In the genomic region with DNA sequence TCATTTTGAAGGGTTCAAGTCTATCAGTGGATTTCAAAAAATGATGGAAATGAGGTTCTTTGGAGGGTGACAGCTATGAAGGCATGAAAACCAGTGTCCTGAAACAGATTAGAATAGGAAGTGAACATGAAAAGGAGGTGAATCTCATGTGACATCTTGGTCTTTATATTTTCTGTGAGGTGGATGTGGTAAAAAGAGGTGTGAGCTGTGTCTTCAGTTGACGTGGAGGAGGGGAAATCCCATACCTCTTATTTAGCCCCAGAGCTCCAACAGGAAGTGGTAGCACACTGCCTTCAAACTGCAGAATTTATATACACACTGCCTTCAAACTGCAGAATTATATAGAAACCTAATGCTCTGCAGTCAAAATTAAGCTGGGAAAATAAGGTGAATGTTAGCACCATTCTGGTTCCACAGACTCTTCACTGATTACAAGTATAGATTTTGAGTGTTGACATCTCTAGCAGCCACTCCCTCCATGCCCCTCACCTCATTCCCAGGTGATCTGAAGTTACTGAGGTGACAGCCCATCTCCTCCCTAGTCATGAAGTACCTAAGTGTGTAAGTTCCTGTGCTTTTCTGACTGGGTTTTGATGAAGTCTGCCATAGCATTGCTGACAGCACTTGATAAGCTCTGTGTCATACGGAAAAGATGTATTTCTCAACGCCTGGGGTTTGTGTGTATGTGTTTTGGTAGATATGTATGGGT, we compare ENCODE assay signal across 8 cellular contexts. TPM values are rescaled to one million over a fixed set of nuclear protein-coding genes. Genes with fewer than 3 reads are reported as not detected.
DNase-seq lines count a peak whose midpoint lies in the region; ATAC-seq and TF ChIP-seq lines count a peak whose summit lies in the region.

No MANE protein-coding gene starts in this region.

- H3K27ac ChIP-seq in liver (ENCODE audit: low read depth in 1 of 2, low read length in 2 of 2) (peak overlapping the region; percentile 42 to 48), right lobe of liver (no peak overlapping the region), MM.1S (ENCODE audit: low read length) (peak overlapping the region; percentile 85)

- peak overlapping the region; percentile 87 for H3K4me2 ChIP-seq in MM.1S (ENCODE audit: low read depth, low read length)

- H3K4me3 ChIP-seq in liver (ENCODE audit: low read depth in 1 of 3, low read length in 3 of 3) (no peak overlapping the region), right lobe of liver (no peak overlapping the region), MM.1S (ENCODE audit: low read length) (peak overlapping the region; percentile 94)

- TF ChIP-seq CTCF in liver (IDR thresholded peaks at IDR 0.05; ENCODE audit: low read depth, low read length, missing input control) (no peak), right lobe of liver (IDR thresholded peaks at IDR 0.05) (no peak), MM.1S (IDR thresholded peaks at IDR 0.05; ENCODE audit: low read length) (no peak)

- DNase-seq in right lobe of liver, result no peak
- DNase-seq in MM.1S, result peak; percentile 86
- DNase-seq in activated naive CD4-positive, alpha-beta T cell treated with anti-CD3 and anti-CD28 coated beads, Interleukin-2, amount 50 U/mL, for 72 hours (ENCODE audit: low spot score in 2 of 2), result peak in 1 of 2 donors; percentile 45
- DNase-seq in stimulated activated CD8-positive, alpha-beta memory T cell treated with anti-CD3 and anti-CD28 coated beads, Interleukin-12 subunit alpha, Interleukin-12 subunit beta, amount 100 ng/mL, for 1 hour (ENCODE audit: low read depth), result peak; percentile 32
- DNase-seq in SW480 (ENCODE audit: low spot score), result no peak
- DNase-seq in NCI-H2029 treated with DMSO at 0.1 percent for 48 hours (lab: John Stamatoyannopoulos, UW), result no peak
- DNase-seq in Ammon's horn (ENCODE audit: low spot score), result no peak

- peaks cover 16 to 19% of the 10 kb centered on the region in 2 donors for H3K36me3 Mint-ChIP-seq in activated naive CD4-positive, alpha-beta T cell treated with anti-CD3 and anti-CD28 coated beads, Interleukin-2, amount 50 U/mL, for 72 hours

- H3K27ac Mint-ChIP-seq in activated naive CD4-positive, alpha-beta T cell treated with anti-CD3 and anti-CD28 coated beads, Interleukin-2, amount 50 U/mL, for 72 hours, result peak overlapping the region; percentile 97 to 99

- 0 out of 2 replicates have a peak overlapping the region, but pooled peaks have one; percentile 15 for H2AFZ ChIP-seq in MM.1S (ENCODE audit: low read length)

- no peak for ATAC-seq in right lobe of liver
- ATAC-seq in activated naive CD4-positive, alpha-beta T cell treated with anti-CD3 and anti-CD28 coated beads, Interleukin-2, amount 50 U/mL, for 72 hours, result peak; percentile 62 to 70

- H4K20me1 ChIP-seq in MM.1S (ENCODE audit: insufficient read depth, low read length), result no peaks in the 10 kb centered on the region

- H3K9ac ChIP-seq in liver (ENCODE audit: low read depth in 1 of 2, low read length in 2 of 2) (no peak overlapping the region), MM.1S (ENCODE audit: low read length) (peak overlapping the region; percentile 19; the same call in 1 of the 2 replicates)

- H3K36me3 ChIP-seq in liver (ENCODE audit: control insufficient read depth in 4 of 4, insufficient read depth in 3 of 4, low read depth in 1 of 4, low read length in 3 of 4), result no peaks in the 10 kb centered on the region
- H3K36me3 ChIP-seq in right lobe of liver, result no peaks in the 10 kb centered on the region
- no peaks in the 10 kb centered on the region for H3K36me3 ChIP-seq in MM.1S (replicated peaks; ENCODE audit: insufficient read depth, low read length)

- peaks cover 65% of the 10 kb centered on the region for H3K79me2 ChIP-seq in MM.1S (ENCODE audit: low read length)

- no peaks in the 10 kb centered on the region for H3K9me3 ChIP-seq in liver (ENCODE audit: control insufficient read depth in 4 of 4, low read length in 3 of 4)
- H3K9me3 ChIP-seq in right lobe of liver, result no peaks in the 10 kb centered on the region
- H3K9me3 ChIP-seq in MM.1S (replicated peaks; ENCODE audit: insufficient read depth, low read length), result no peaks in the 10 kb centered on the region

- no peaks in the 10 kb centered on the region for H3K9me3 Mint-ChIP-seq in activated naive CD4-positive, alpha-beta T cell treated with anti-CD3 and anti-CD28 coated beads, Interleukin-2, amount 50 U/mL, for 72 hours

- H3K9me2 ChIP-seq in MM.1S (replicated peaks; ENCODE audit: insufficient read depth, low read length), result no peaks in the 10 kb centered on the region

- intact Hi-C loops in right lobe of liver (cut with DNase I), result no loop called here

- TF ChIP-seq POLR2A in right lobe of liver (IDR thresholded peaks at IDR 0.05), result no peak

- H3K4me1 ChIP-seq in liver (ENCODE audit: control insufficient read depth in 4 of 4, insufficient read depth in 4 of 4, low read length in 3 of 4) (peaks cover 3 to 36% (median 23%) of the 10 kb centered on the region in 4 donors), right lobe of liver (peaks cover 0 to 26% (median 0%) of the 10 kb centered on the region in 4 donors), MM.1S (ENCODE audit: low read length) (peaks cover 45% of the 10 kb centered on the region)

- TF ChIP-seq RAD21 in liver (IDR thresholded peaks at IDR 0.05), result no peak

- H3F3A ChIP-seq in MM.1S (ENCODE audit: insufficient read depth, low read length), result peaks cover 41% of the 10 kb centered on the region

- no peaks in the 10 kb centered on the region for H3K27me3 ChIP-seq in liver (ENCODE audit: control insufficient read depth in 4 of 4, insufficient read depth in 4 of 4, low read length in 3 of 4)
- H3K27me3 ChIP-seq in right lobe of liver, result no peaks in the 10 kb centered on the region
- H3K27me3 ChIP-seq in MM.1S (replicated peaks; ENCODE audit: insufficient read depth, low read length), result no peaks in the 10 kb centered on the region

- WGBS in liver, result 79% methylated on average over 3 of the region's 3 CpGs
- WGBS in right lobe of liver (ENCODE audit: insufficient coverage, low coverage, low lambda C conversion rate, missing lambda C conversion rate), result 34% methylated on average over 3 of the region's 3 CpGs

TF ChIP-seq in liver, 16 proteins besides CTCF, POLR2A, EP300 and RAD21:
- TF ChIP-seq HNF4G (IDR thresholded peaks at IDR 0.05) (no peak), TAF1 (conservative IDR thresholded peaks at IDR 0.05) (no peak), FOXA1 (IDR thresholded peaks at IDR 0.05) (no peak), FOXA2 (IDR thresholded peaks at IDR 0.05) (no peak), NR2F2 (IDR thresholded peaks at IDR 0.05) (no peak), RXRA (IDR thresholded peaks at IDR 0.05) (no peak), JUND (IDR thresholded peaks at IDR 0.05) (no peak), YY1 (IDR thresholded peaks at IDR 0.05) (no peak), EGR1 (IDR thresholded peaks at IDR 0.05; ENCODE audit: low read depth in 2 of 2) (no peak), SP1 (IDR thresholded peaks at IDR 0.05) (no peak), HNF4A (conservative IDR thresholded peaks at IDR 0.05) (no peak)
- TF ChIP-seq, protein P1, sequence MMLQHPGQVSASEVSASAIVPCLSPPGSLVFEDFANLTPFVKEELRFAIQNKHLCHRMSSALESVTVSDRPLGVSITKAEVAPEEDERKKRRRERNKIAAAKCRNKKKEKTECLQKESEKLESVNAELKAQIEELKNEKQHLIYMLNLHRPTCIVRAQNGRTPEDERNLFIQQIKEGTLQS (IDR thresholded peaks at IDR 0.05), result no peak
- TF ChIP-seq, protein P2, sequence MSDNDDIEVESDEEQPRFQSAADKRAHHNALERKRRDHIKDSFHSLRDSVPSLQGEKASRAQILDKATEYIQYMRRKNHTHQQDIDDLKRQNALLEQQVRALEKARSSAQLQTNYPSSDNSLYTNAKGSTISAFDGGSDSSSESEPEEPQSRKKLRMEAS (IDR thresholded peaks at IDR 0.05), result no peak
- TF ChIP-seq, protein P3, sequence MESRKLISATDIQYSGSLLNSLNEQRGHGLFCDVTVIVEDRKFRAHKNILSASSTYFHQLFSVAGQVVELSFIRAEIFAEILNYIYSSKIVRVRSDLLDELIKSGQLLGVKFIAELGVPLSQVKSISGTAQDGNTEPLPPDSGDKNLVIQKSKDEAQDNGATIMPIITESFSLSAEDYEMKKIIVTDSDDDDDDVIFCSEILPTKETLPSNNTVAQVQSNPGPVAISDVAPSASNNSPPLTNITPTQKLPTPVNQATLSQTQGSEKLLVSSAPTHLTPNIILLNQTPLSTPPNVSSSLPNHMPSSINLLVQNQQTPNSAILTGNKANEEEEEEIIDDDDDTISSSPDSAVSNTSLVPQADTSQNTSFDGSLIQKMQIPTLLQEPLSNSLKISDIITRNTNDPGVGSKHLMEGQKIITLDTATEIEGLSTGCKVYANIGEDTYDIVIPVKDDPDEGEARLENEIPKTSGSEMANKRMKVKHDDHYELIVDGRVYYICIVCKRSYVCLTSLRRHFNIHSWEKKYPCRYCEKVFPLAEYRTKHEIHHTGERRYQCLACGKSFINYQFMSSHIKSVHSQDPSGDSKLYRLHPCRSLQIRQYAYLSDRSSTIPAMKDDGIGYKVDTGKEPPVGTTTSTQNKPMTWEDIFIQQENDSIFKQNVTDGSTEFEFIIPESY (IDR thresholded peaks at IDR 0.05), result no peak
TF ChIP-seq in liver: peak in this region for 0.

RNA-seq across cellular contexts. Expression of a gene that starts 2.6 kb away (rescaled TPM):
- 10 to 100 TPM in 1 of 2 donors, 1 to 10 TPM in 1; 9.9 to 26.5 TPM for total RNA-seq in liver
- 1 to 10 TPM; 3.8 to 5.2 TPM for polyA plus RNA-seq in liver
- total RNA-seq in right lobe of liver, result 10 to 100 TPM in 4 of 6 experiments, 1 to 10 TPM in 2; 5.8 to 50.7 (median 14.3) TPM
- total RNA-seq in activated naive CD4-positive, alpha-beta T cell treated with anti-CD3 and anti-CD28 coated beads, Interleukin-2, amount 50 U/mL, for 72 hours, result 100 to 1,000 TPM; 106 to 157 TPM

RNA-seq across cellular contexts. Expression of a gene that starts 34.8 kb away (rescaled TPM):
- 10 to 100 TPM in 1 of 2 donors, 1 to 10 TPM in 1; 9.8 to 41.1 TPM for total RNA-seq in liver
- 100 to 1,000 TPM in 1 of 2 donors, 10 to 100 TPM in 1; 40.3 to 184 TPM for polyA plus RNA-seq in liver
- 100 to 1,000 TPM in 3 of 6 experiments, 10 to 100 TPM in 3; 63.9 to 115 (median 99.8) TPM for total RNA-seq in right lobe of liver
- total RNA-seq in activated naive CD4-positive, alpha-beta T cell treated with anti-CD3 and anti-CD28 coated beads, Interleukin-2, amount 50 U/mL, for 72 hours, result 100 to 1,000 TPM; 155 to 223 TPM

Comparison
In these comparisons a context has a peak if more than half of its experiments do, and no peak if none do; other contexts are left out.
1. H3K27ac ChIP-seq: peak in liver (2 of 2) and MM.1S (single experiment); none in right lobe of liver (0 of 3).
2. ATAC-seq: peak in activated naive CD4-positive, alpha-beta T cell treated with anti-CD3 and anti-CD28 coated beads, Interleukin-2, amount 50 U/mL, for 72 hours (2 of 2); none in right lobe of liver (0 of 4).
3. DNase-seq: peak in MM.1S (single experiment) and stimulated activated CD8-positive, alpha-beta memory T cell treated with anti-CD3 and anti-CD28 coated beads, Interleukin-12 subunit alpha, Interleukin-12 subunit beta, amount 100 ng/mL, for 1 hour (single experiment); none in right lobe of liver (0 of 3), SW480 (single experiment), NCI-H2029 treated with DMSO at 0.1 percent for 48 hours (single experiment) and Ammon's horn (single experiment).